ENCODE assay signal across 1 cellular context in genomic region chr3:24490151-24490550, GRCh38.
A peak's percentile ranks its signal among the peaks of the same experiment; 100 is the strongest.
TF ChIP-seq lines count a peak whose summit lies in the region.

No MANE protein-coding gene starts in this region.

TF ChIP-seq in HepG2, 621 proteins besides CTCF, POLR2A, EP300 and RAD21 (continued from another document and continues in another):
- TF ChIP-seq ZBTB40 (IDR thresholded peaks at IDR 0.05) (no peak), ZBTB40 (CRISPR knock-in tag; IDR thresholded peaks at IDR 0.05) (no peak), FIP1L1 (IDR thresholded peaks at IDR 0.05; ENCODE audit: borderline replicate concordance, insufficient read depth, low read depth, low read length) (no peak), ZNF441 (CRISPR knock-in tag; IDR thresholded peaks at IDR 0.05; ENCODE audit: borderline replicate concordance) (no peak), ATF4 (CRISPR knock-in tag; IDR thresholded peaks at IDR 0.05) (peak; percentile 60 to 96; a peak in 3 of 4 replicates), MXD3 (CRISPR knock-in tag; IDR thresholded peaks at IDR 0.05) (no peak), ZNF101 (CRISPR knock-in tag; IDR thresholded peaks at IDR 0.05; ENCODE audit: borderline replicate concordance, low read depth) (no peak), SOX6 (IDR thresholded peaks at IDR 0.05) (no peak), SOX6 (CRISPR knock-in tag; IDR thresholded peaks at IDR 0.05) (peak; percentile 61; the same call in 1 of the 2 replicates), IRF9 (CRISPR knock-in tag; IDR thresholded peaks at IDR 0.05; ENCODE audit: borderline replicate concordance) (no peak), ZNF24 (IDR thresholded peaks at IDR 0.05) (no peak), ZFP37 (CRISPR knock-in tag; IDR thresholded peaks at IDR 0.05; ENCODE audit: borderline replicate concordance) (no peak), TFE3 (CRISPR knock-in tag; IDR thresholded peaks at IDR 0.05) (no peak), NBN (conservative IDR thresholded peaks at IDR 0.05) (no peak), CENPT (CRISPR knock-in tag; IDR thresholded peaks at IDR 0.05; ENCODE audit: low read depth) (no peak), RCOR2 (CRISPR knock-in tag; IDR thresholded peaks at IDR 0.05) (no peak), FOXO4 (CRISPR knock-in tag; conservative IDR thresholded peaks at IDR 0.05) (no peak), GATAD2A (CRISPR knock-in tag; IDR thresholded peaks at IDR 0.05) (peak; percentile 78), ATRX (CRISPR knock-in tag; IDR thresholded peaks at IDR 0.05; ENCODE audit: borderline replicate concordance) (no peak), GATAD1 (CRISPR knock-in tag; IDR thresholded peaks at IDR 0.05) (no peak), ZNF556 (CRISPR knock-in tag; IDR thresholded peaks at IDR 0.05; ENCODE audit: borderline replicate concordance) (no peak), FLYWCH1 (CRISPR knock-in tag; IDR thresholded peaks at IDR 0.05) (no peak), ZNF180 (CRISPR knock-in tag; IDR thresholded peaks at IDR 0.05; ENCODE audit: borderline replicate concordance, low read depth) (no peak), MTA1 (CRISPR knock-in tag; IDR thresholded peaks at IDR 0.05; ENCODE audit: borderline replicate concordance) (no peak), JUND (CRISPR knock-in tag; IDR thresholded peaks at IDR 0.05) (no peak), ZNF780A (CRISPR knock-in tag; IDR thresholded peaks at IDR 0.05) (no peak), MAFF (IDR thresholded peaks at IDR 0.05; ENCODE audit: low read depth, low read length) (no peak), MYC (CRISPR knock-in tag; IDR thresholded peaks at IDR 0.05; ENCODE audit: borderline replicate concordance) (no peak), NFYB (CRISPR knock-in tag; IDR thresholded peaks at IDR 0.05) (no peak), U2AF2 (IDR thresholded peaks at IDR 0.05; ENCODE audit: low read depth, low read length) (no peak), ZBTB26 (CRISPR knock-in tag; IDR thresholded peaks at IDR 0.05; ENCODE audit: borderline replicate concordance) (0 out of 2 replicates have a peak, but pooled peaks have one; percentile 46), HCFC1 (IDR thresholded peaks at IDR 0.05; ENCODE audit: low read depth, low read length) (no peak), ZNF652 (CRISPR knock-in tag; IDR thresholded peaks at IDR 0.05; ENCODE audit: borderline replicate concordance, low read depth) (peak; percentile 84), DPF2 (CRISPR knock-in tag; IDR thresholded peaks at IDR 0.05; ENCODE audit: borderline replicate concordance, low read depth) (no peak), ZBTB46 (CRISPR knock-in tag; IDR thresholded peaks at IDR 0.05; ENCODE audit: borderline replicate concordance) (no peak), RBAK (CRISPR knock-in tag; IDR thresholded peaks at IDR 0.05) (no peak), FOXP4 (CRISPR knock-in tag; IDR thresholded peaks at IDR 0.05) (peak; percentile 45), ZNF337 (CRISPR knock-in tag; IDR thresholded peaks at IDR 0.05; ENCODE audit: borderline replicate concordance, low read depth) (no peak), RBM39 (IDR thresholded peaks at IDR 0.05; ENCODE audit: low read depth, low read length, poor library complexity, severe bottlenecking) (no peak), XRCC5 (optimal IDR thresholded peaks at IDR 0.05; ENCODE audit: low read length) (no peak), ATM (IDR thresholded peaks at IDR 0.05; ENCODE audit: borderline replicate concordance) (no peak), ZNF839 (CRISPR knock-in tag; IDR thresholded peaks at IDR 0.05; ENCODE audit: borderline replicate concordance) (no peak), ZKSCAN1 (IDR thresholded peaks at IDR 0.05; ENCODE audit: low read length) (no peak)
